ENCODE assay signal across 8 cellular contexts in the genomic region with DNA sequence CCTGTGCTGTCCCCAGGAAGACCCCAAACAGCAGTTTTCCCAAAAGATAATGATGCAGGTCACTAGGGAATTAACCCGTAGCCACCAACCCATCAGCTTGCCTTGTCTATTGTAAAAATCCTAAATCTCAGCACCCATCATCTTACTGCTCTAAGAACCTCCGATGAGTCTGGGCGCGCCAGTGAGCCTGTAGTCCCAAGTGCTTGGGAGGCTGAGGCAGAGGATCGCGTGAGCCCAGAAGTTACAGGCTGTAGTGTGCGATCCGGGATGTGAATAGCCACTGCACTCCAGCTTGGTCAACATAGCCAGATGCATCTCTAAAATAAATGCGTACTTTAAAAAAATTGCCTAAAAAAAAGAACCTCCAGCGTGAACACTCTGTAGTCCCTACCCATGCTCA. TPM values are rescaled to one million over a fixed set of nuclear protein-coding genes. Genes with fewer than 3 reads are reported as not detected.
A peak's percentile ranks its signal among the peaks of the same experiment; 100 is the strongest.
DNase-seq lines count a peak whose midpoint lies in the region; ATAC-seq and TF ChIP-seq lines count a peak whose summit lies in the region.

No MANE protein-coding gene starts in this region.

- peak overlapping the region; percentile 87; the same call in 1 of the 2 replicates for H3K9ac ChIP-seq in iPS-20b (ENCODE audit: low read depth, low read length)

- intact Hi-C loops in gastrocnemius medialis (cut with DNase I; ENCODE audit: low total_unique reads) = no loop called here

- H3K27me3 Mint-ChIP-seq in activated naive CD8-positive, alpha-beta T cell treated with anti-CD3 and anti-CD28 coated beads, Interleukin-2, amount 10 ng/mL, durations not matched to agents 7 days and 5 days = peaks cover 25% of the 10 kb centered on the region

- no peaks in the 10 kb centered on the region for H3K9me3 Mint-ChIP-seq in activated naive CD8-positive, alpha-beta T cell treated with anti-CD3 and anti-CD28 coated beads, Interleukin-2, amount 10 ng/mL, durations not matched to agents 7 days and 5 days

- peak overlapping the region; percentile 82 for H3K4me3 Mint-ChIP-seq in activated naive CD8-positive, alpha-beta T cell treated with anti-CD3 and anti-CD28 coated beads, Interleukin-2, amount 10 ng/mL, durations not matched to agents 7 days and 5 days

- no peak for TF ChIP-seq POLR2A in gastrocnemius medialis (IDR thresholded peaks at IDR 0.05)

- H3K36me3 ChIP-seq in HAP-1 (replicated peaks) (no peaks in the 10 kb centered on the region), iPS-20b (ENCODE audit: insufficient read depth, low read depth, low read length) (peaks cover 4% of the 10 kb centered on the region; the same call in 1 of the 2 replicates), gastrocnemius medialis (no peaks in the 10 kb centered on the region)

- TF ChIP-seq CTCF in gastrocnemius medialis (IDR thresholded peaks at IDR 0.05 in 4 of 5, conservative IDR thresholded peaks at IDR 0.05 in 1 of 5) = no peak

- peak overlapping the region; percentile 25; the same call in 1 of the 2 replicates for H3K4me3 ChIP-seq in HAP-1
- peak overlapping the region; percentile 73 for H3K4me3 ChIP-seq in iPS-20b (ENCODE audit: low read length)
- peak overlapping the region; percentile 62 to 84 (median 68) for H3K4me3 ChIP-seq in gastrocnemius medialis

- DNase-seq in HAP-1 (ENCODE audit: low spot score in 2 of 2) (no peak), gastrocnemius medialis (no peak), KBM-7 (no peak)
- DNase-seq in activated naive CD8-positive, alpha-beta T cell treated with anti-CD3 and anti-CD28 coated beads, Interleukin-2, amount 10 ng/mL, durations not matched to agents 7 days and 5 days = no peak
- DNase-seq in stimulated activated CD4-positive, alpha-beta T cell treated with anti-CD3 and anti-CD28 coated beads, Interleukin-2, amount 100 ng/mL, for 48 hours = no peak

- POLR2A ChIA-PET in activated naive CD8-positive, alpha-beta T cell treated with anti-CD3 and anti-CD28 coated beads, Interleukin-2, amount 10 ng/mL, durations not matched to agents 7 days and 5 days (lab: Charles Lee) = no interaction called here

- in situ Hi-C loops in HAP-1 (cut with MboI; ENCODE audit: low sequenced_read_pairs) = no loop called here
- in situ Hi-C loops in gastrocnemius medialis (cut with MboI; ENCODE audit: low sequenced_read_pairs in 4 of 4) = no loop called here
- in situ Hi-C loops in KBM-7 (cut with MboI; ENCODE audit: low pct_unique_long_range_greater_than_20kb, low sequenced_read_pairs) = no loop called here

- H3K9me3 ChIP-seq in HAP-1 (no peaks in the 10 kb centered on the region), iPS-20b (ENCODE audit: insufficient read depth, low read depth, low read length) (no peaks in the 10 kb centered on the region), gastrocnemius medialis (no peaks in the 10 kb centered on the region)

- H3K27ac ChIP-seq in iPS-20b (ENCODE audit: low read length) (no peak overlapping the region), gastrocnemius medialis (no peak overlapping the region)

- no peak overlapping the region for H3K27ac Mint-ChIP-seq in activated naive CD8-positive, alpha-beta T cell treated with anti-CD3 and anti-CD28 coated beads, Interleukin-2, amount 10 ng/mL, durations not matched to agents 7 days and 5 days

- no peak for ATAC-seq in activated naive CD8-positive, alpha-beta T cell treated with anti-CD3 and anti-CD28 coated beads, Interleukin-2, amount 10 ng/mL, durations not matched to agents 7 days and 5 days (ENCODE audit: low read depth)
- ATAC-seq in gastrocnemius medialis = no peak
- no peak for ATAC-seq in HG02885 (IDR thresholded peaks at IDR 0.05; ENCODE audit: poor library complexity, unreplicated experiment)
- no peak for ATAC-seq in HG02840 (IDR thresholded peaks at IDR 0.05; ENCODE audit: low FRiP score, unreplicated experiment)

- no peaks in the 10 kb centered on the region for H3K36me3 Mint-ChIP-seq in activated naive CD8-positive, alpha-beta T cell treated with anti-CD3 and anti-CD28 coated beads, Interleukin-2, amount 10 ng/mL, durations not matched to agents 7 days and 5 days

- H3K27me3 ChIP-seq in HAP-1 (ENCODE audit: low read depth) = no peaks in the 10 kb centered on the region
- H3K27me3 ChIP-seq in iPS-20b (ENCODE audit: insufficient read depth, low read length) = peaks cover 3% of the 10 kb centered on the region; the same call in 1 of the 2 replicates
- H3K27me3 ChIP-seq in gastrocnemius medialis = no peaks in the 10 kb centered on the region

- peaks cover 13% of the 10 kb centered on the region for H3K4me1 Mint-ChIP-seq in activated naive CD8-positive, alpha-beta T cell treated with anti-CD3 and anti-CD28 coated beads, Interleukin-2, amount 10 ng/mL, durations not matched to agents 7 days and 5 days

- H3K4me1 ChIP-seq in HAP-1 (peaks cover 4% of the 10 kb centered on the region), iPS-20b (ENCODE audit: insufficient read depth, low read length) (no peaks in the 10 kb centered on the region), gastrocnemius medialis (peaks cover 0 to 10% of the 10 kb centered on the region in 2 donors)

RNA-seq across cellular contexts. Expression of a gene that starts 1.0 kb away (rescaled TPM):
- 1 to 10 TPM; 1.1 to 1.3 TPM for total RNA-seq in activated naive CD8-positive, alpha-beta T cell treated with anti-CD3 and anti-CD28 coated beads, Interleukin-2, amount 10 ng/mL, durations not matched to agents 7 days and 5 days
- total RNA-seq in gastrocnemius medialis = 1 to 10 TPM in 3 of 4 donors, under 1 TPM in 1; 0.91 to 5.6 (median 4.8) TPM

RNA-seq across cellular contexts. Expression of a gene that starts 16.2 kb away (rescaled TPM):
- total RNA-seq in activated naive CD8-positive, alpha-beta T cell treated with anti-CD3 and anti-CD28 coated beads, Interleukin-2, amount 10 ng/mL, durations not matched to agents 7 days and 5 days = 10 to 100 TPM; 11.2 to 12.6 TPM
- 10 to 100 TPM; 18.1 to 38.2 (median 27.1) TPM for total RNA-seq in gastrocnemius medialis

RNA-seq across cellular contexts. Expression of a gene that starts 33.0 kb away (rescaled TPM):
- total RNA-seq in activated naive CD8-positive, alpha-beta T cell treated with anti-CD3 and anti-CD28 coated beads, Interleukin-2, amount 10 ng/mL, durations not matched to agents 7 days and 5 days = not detected
- total RNA-seq in gastrocnemius medialis = 1 to 10 TPM in 1 of 4 donors, not detected in 3; 4.2 TPM

RNA-seq across cellular contexts. Expression of a gene that starts 47.9 kb away (rescaled TPM):
- total RNA-seq in activated naive CD8-positive, alpha-beta T cell treated with anti-CD3 and anti-CD28 coated beads, Interleukin-2, amount 10 ng/mL, durations not matched to agents 7 days and 5 days = 10 to 100 TPM; 10.9 to 12.3 TPM
- 1 to 10 TPM; 1.1 to 3.2 (median 2.0) TPM for total RNA-seq in gastrocnemius medialis
